In the genomic region with DNA sequence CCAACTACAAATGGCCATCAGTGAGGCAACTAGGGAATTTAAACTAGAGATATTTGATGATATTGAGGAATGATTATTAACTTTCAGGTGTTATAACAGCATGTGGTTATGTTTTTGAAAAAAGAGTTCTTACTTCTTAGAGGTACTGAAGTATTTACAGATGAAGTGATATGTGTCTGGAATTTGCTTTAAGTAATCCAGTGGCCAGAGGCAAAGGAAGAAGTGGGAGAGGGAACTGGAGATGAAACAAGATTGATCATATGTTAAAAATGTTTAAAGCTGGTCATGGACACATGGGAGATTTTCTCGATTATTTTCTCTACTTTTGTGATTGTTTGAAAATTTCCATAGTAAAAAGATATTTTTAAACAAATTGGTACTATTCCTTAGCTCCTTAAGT, we compare ENCODE assay signal across 35 cellular contexts. TPM values are rescaled to one million over a fixed set of nuclear protein-coding genes. Genes with fewer than 3 reads are reported as not detected.
"Had no signal": no experiment of that assay in that cellular context is flagged by ENCODE, and none has a peak within 500 bp of the region (broad histone marks: within the 10 kb centered on the region; RNA-seq: fewer than 3 reads in every experiment).

No MANE protein-coding gene starts in this region.

- H3K4me3 ChIP-seq: MG63 had no signal

- H3K27me3 ChIP-seq: MG63 had no signal

- H3K4me2 ChIP-seq: KMS-11 had no signal

- H3K27ac ChIP-seq: KMS-11 had no signal

- DNase-seq: Karpas-422, Kasumi-1, MG63, MM.1S, MV-4-11, NCI-H1048, NCI-H1092, NCI-H1092 treated with DMSO at 0.1 percent for 48 hours, NCI-H1105, NCI-H1105 treated with DMSO at 0.1 percent for 48 hours, NCI-H1417, NCI-H1417 treated with DMSO at 0.1 percent for 48 hours, NCI-H1436, NCI-H1436 treated with DMSO at 0.1 percent for 48 hours, NCI-H146, NCI-H1694, NCI-H1694 treated with DMSO at 0.1 percent for 48 hours, NCI-H187, NCI-H187 treated with DMSO at 0.1 percent for 48 hours, NCI-H1930, NCI-H2029, NCI-H2029 treated with DMSO at 0.1 percent for 48 hours, NCI-H2081, NCI-H2081 treated with DMSO at 0.1 percent for 48 hours, NCI-H2107, NCI-H2171, NCI-H2171 treated with DMSO at 0.1 percent for 48 hours, NCI-H2227 treated with DMSO at 0.1 percent for 48 hours, NCI-H226, NCI-H345, NCI-H446, NCI-H446 treated with DMSO at 0.1 percent for 48 hours, NCI-H510A had no signal

- H3K36me3 ChIP-seq: MG63 had no signal

- H3K9ac ChIP-seq: KMS-11 had no signal

RNA-seq across cellular contexts. Expression of a gene that starts 53.3 kb away (rescaled TPM):
- total RNA-seq: NCI-H460 had no signal
